ENCODE assay signal across 35 cellular contexts in the genomic region with DNA sequence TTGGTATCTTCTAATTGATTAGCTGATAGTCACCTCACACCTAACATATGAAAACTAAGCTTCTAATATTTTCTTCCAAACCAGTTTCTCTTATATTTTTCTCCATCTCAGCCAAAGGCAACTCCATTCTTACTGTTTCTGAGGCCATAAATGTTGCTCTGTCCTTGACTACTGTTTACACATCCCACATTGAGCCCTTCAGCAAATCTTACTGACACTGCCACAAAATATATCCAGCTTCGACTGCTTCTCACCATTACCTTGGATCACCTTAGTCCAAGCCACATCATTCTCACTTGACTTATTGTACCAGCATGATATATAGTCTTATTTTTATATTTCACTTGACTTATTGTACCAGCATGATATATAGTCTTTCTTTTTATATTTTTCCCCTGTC.
"Had no signal": no experiment of that assay in that cellular context is flagged by ENCODE, and none has a peak within 500 bp of the region (broad histone marks: within the 10 kb centered on the region; RNA-seq: fewer than 3 reads in every experiment).

No MANE protein-coding gene starts in this region.

- H3K27ac ChIP-seq: KMS-11 had no signal

- DNase-seq: Karpas-422, Kasumi-1, MG63, MM.1S, MV-4-11, NCI-H1048, NCI-H1092, NCI-H1092 treated with DMSO at 0.1 percent for 48 hours, NCI-H1105, NCI-H1105 treated with DMSO at 0.1 percent for 48 hours, NCI-H1417, NCI-H1417 treated with DMSO at 0.1 percent for 48 hours, NCI-H1436, NCI-H1436 treated with DMSO at 0.1 percent for 48 hours, NCI-H146, NCI-H1694, NCI-H1694 treated with DMSO at 0.1 percent for 48 hours, NCI-H187, NCI-H187 treated with DMSO at 0.1 percent for 48 hours, NCI-H1930, NCI-H2029, NCI-H2029 treated with DMSO at 0.1 percent for 48 hours, NCI-H2081, NCI-H2081 treated with DMSO at 0.1 percent for 48 hours, NCI-H2107, NCI-H2171, NCI-H2171 treated with DMSO at 0.1 percent for 48 hours, NCI-H2227 treated with DMSO at 0.1 percent for 48 hours, NCI-H226, NCI-H345, NCI-H446, NCI-H446 treated with DMSO at 0.1 percent for 48 hours, NCI-H510A, NCI-H510A treated with DMSO at 0.1 percent for 48 hours had no signal

- H3K27me3 ChIP-seq: MG63 had no signal

- H3K9ac ChIP-seq: KMS-11 had no signal

- H3K9me3 ChIP-seq: MG63 had no signal

- H3K4me2 ChIP-seq: KMS-11 had no signal

- H3K36me3 ChIP-seq: MG63 had no signal

- H3K4me3 ChIP-seq: MG63 had no signal
